ENCODE assay signal across 40 cellular contexts in the genomic region with DNA sequence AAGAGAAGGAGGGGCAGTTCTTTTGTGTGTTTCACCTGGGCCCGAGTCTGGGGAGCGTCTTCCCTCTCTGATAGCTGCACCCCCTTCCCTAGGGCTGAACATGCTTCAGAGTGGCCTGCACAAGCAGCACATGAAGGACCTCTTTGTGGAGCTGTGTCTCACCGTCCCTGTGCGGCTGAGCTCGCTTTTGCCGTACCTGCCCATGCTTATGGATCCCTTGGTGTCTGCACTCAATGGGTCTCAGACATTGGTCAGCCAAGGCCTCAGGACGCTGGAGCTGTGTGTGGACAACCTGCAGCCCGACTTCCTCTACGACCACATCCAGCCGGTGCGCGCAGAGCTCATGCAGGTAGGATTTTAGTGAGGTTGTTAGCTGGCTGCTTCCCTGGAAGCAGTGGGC. TPM values are rescaled to one million over a fixed set of nuclear protein-coding genes. Genes with fewer than 3 reads are reported as not detected.
"Had no signal": no experiment of that assay in that cellular context is flagged by ENCODE, and none has a peak within 500 bp of the region (broad histone marks: within the 10 kb centered on the region; RNA-seq: fewer than 3 reads in every experiment).

No MANE protein-coding gene starts in this region.

- H3K9me3 Mint-ChIP-seq: activated naive CD4-positive, alpha-beta T cell treated with anti-CD3 and anti-CD28 coated beads for 36 hours; activated naive CD4-positive, alpha-beta T cell treated with anti-CD3 and anti-CD28 coated beads, Interleukin-2, amount 10 ng/mL, durations not matched to agents 7 days and 5 days; activated naive CD4-positive, alpha-beta T cell treated with anti-CD3 and anti-CD28 coated beads, Interleukin-2, amount 50 U/mL, for 24 hours; activated naive CD4-positive, alpha-beta T cell treated with anti-CD3 and anti-CD28 coated beads, Interleukin-2, amount 50 U/mL, for 72 hours; activated naive CD8-positive, alpha-beta T cell treated with anti-CD3 and anti-CD28 coated beads for 36 hours; activated naive CD8-positive, alpha-beta T cell treated with anti-CD3 and anti-CD28 coated beads, Interleukin-2, amount 10 ng/mL, durations not matched to agents 7 days and 5 days; activated naive CD8-positive, alpha-beta T cell treated with anti-CD3 and anti-CD28 coated beads, Interleukin-2, amount 50 U/mL, for 24 hours; activated T-cell treated with anti-CD3 and anti-CD28 coated beads, Interleukin-2, amount 50 U/mL, for 24 hours; activated T-cell treated with anti-CD3 and anti-CD28 coated beads, Interleukin-2, amount 50 U/mL, for 4 hours; activated T-cell treated with anti-CD3 and anti-CD28 coated beads, Interleukin-2, amount 50 U/mL, for 72 hours; activated T-helper 1 cell treated with anti-CD3 and anti-CD28 coated beads, Interleukin-12 subunit alpha, Interleukin-12 subunit beta, Interleukin-2, Interleukin-4 antibody, amounts not matched to agents 30 ng/mL and 10 ng/mL and 1 ng/mL, durations not matched to agents 14 hours and 24 hours and 36 hours; activated T-helper 17 cell treated with anti-CD3 and anti-CD28 coated beads, Interleukin-2, amount 50 U/mL, for 72 hours; brain; central memory CD8-positive, alpha-beta T cell had no signal

- H3K4me1 ChIP-seq: adrenal gland, ascending aorta, body of pancreas, breast epithelium had no signal

- H3K4me3 ChIP-seq: adrenal gland, ascending aorta, body of pancreas, breast epithelium, cardiac muscle cell had no signal

- FAIRE-seq: astrocyte, bronchial epithelial cell had no signal

- H3K9me3 ChIP-seq: adrenal gland, ascending aorta, body of pancreas, breast epithelium had no signal

- DNase-seq: activated effector memory CD4-positive, alpha-beta T cell treated with anti-CD3 and anti-CD28 coated beads, Interleukin-2, amount 50 U/mL, for 16 hours; activated effector memory CD4-positive, alpha-beta T cell treated with Interleukin-2 at 50 U/mL for 16 hours; activated gamma-delta T cell; activated gamma-delta T cell treated with Interleukin-2 at 50 U/mL for 16 hours; activated naive CD4-positive, alpha-beta T cell; activated naive CD4-positive, alpha-beta T cell treated with anti-CD3 and anti-CD28 coated beads for 36 hours; activated naive CD4-positive, alpha-beta T cell treated with anti-CD3 and anti-CD28 coated beads, Interleukin-2, amount 10 ng/mL, durations not matched to agents 7 days and 5 days; activated naive CD4-positive, alpha-beta T cell treated with anti-CD3 and anti-CD28 coated beads, Interleukin-2, amount 50 U/mL, for 16 hours; activated naive CD4-positive, alpha-beta T cell treated with Interleukin-2 at 50 U/mL for 16 hours; activated naive CD8-positive, alpha-beta T cell treated with anti-CD3 and anti-CD28 coated beads for 36 hours; activated naive CD8-positive, alpha-beta T cell treated with anti-CD3 and anti-CD28 coated beads, Interleukin-2, amount 10 ng/mL, durations not matched to agents 7 days and 5 days; activated naive CD8-positive, alpha-beta T cell treated with anti-CD3 and anti-CD28 coated beads, Interleukin-2, amount 50 U/mL, for 24 hours; activated T-cell treated with anti-CD3 and anti-CD28 coated beads for 4 hours; activated T-cell treated with anti-CD3 and anti-CD28 coated beads, Interleukin-2, amount 50 U/mL, for 1 hour; activated T-cell treated with anti-CD3 and anti-CD28 coated beads, Interleukin-2, amount 50 U/mL, for 24 hours; activated T-cell treated with anti-CD3 and anti-CD28 coated beads, Interleukin-2, amount 50 U/mL, for 4 hours; activated T-cell treated with anti-CD3 and anti-CD28 coated beads, Interleukin-2, amount 50 U/mL, for 48 hours; activated T-cell treated with anti-CD3 and anti-CD28 coated beads, Interleukin-2, amount 50 U/mL, for 72 hours; amniotic stem cell; amygdala; anterior cingulate cortex; aorta; body of pancreas; brain microvascular endothelial cell; caudate nucleus; central memory CD4-positive, alpha-beta T cell; cerebellar nuclear complex had no signal

- H3K27me3 Mint-ChIP-seq: activated naive CD4-positive, alpha-beta T cell treated with anti-CD3 and anti-CD28 coated beads, Interleukin-2, amount 10 ng/mL, durations not matched to agents 7 days and 5 days; activated naive CD4-positive, alpha-beta T cell treated with anti-CD3 and anti-CD28 coated beads, Interleukin-2, amount 50 U/mL, for 24 hours; activated naive CD8-positive, alpha-beta T cell; activated naive CD8-positive, alpha-beta T cell treated with anti-CD3 and anti-CD28 coated beads for 36 hours; activated naive CD8-positive, alpha-beta T cell treated with anti-CD3 and anti-CD28 coated beads, Interleukin-2, amount 10 ng/mL, durations not matched to agents 7 days and 5 days; activated naive CD8-positive, alpha-beta T cell treated with anti-CD3 and anti-CD28 coated beads, Interleukin-2, amount 50 U/mL, for 24 hours; activated T-cell treated with anti-CD3 and anti-CD28 coated beads, Interleukin-2, amount 50 U/mL, for 24 hours; activated T-helper 17 cell treated with anti-CD3 and anti-CD28 coated beads, Interleukin-2, amount 50 U/mL, for 72 hours; brain; central memory CD8-positive, alpha-beta T cell had no signal

- H3K4me1 Mint-ChIP-seq: activated naive CD4-positive, alpha-beta T cell treated with anti-CD3 and anti-CD28 coated beads, Interleukin-2, amount 10 ng/mL, durations not matched to agents 7 days and 5 days; activated naive CD4-positive, alpha-beta T cell treated with anti-CD3 and anti-CD28 coated beads, Interleukin-2, amount 50 U/mL, for 24 hours; activated naive CD8-positive, alpha-beta T cell treated with anti-CD3 and anti-CD28 coated beads for 36 hours; activated naive CD8-positive, alpha-beta T cell treated with anti-CD3 and anti-CD28 coated beads, Interleukin-2, amount 10 ng/mL, durations not matched to agents 7 days and 5 days; activated naive CD8-positive, alpha-beta T cell treated with anti-CD3 and anti-CD28 coated beads, Interleukin-2, amount 50 U/mL, for 24 hours; central memory CD8-positive, alpha-beta T cell had no signal

- H3K27me3 ChIP-seq: adrenal gland, ascending aorta, body of pancreas, brain microvascular endothelial cell, breast epithelium, cardiac muscle cell had no signal

- H3K4me3 Mint-ChIP-seq: activated naive CD4-positive, alpha-beta T cell treated with anti-CD3 and anti-CD28 coated beads for 36 hours; activated naive CD4-positive, alpha-beta T cell treated with anti-CD3 and anti-CD28 coated beads, Interleukin-2, amount 10 ng/mL, durations not matched to agents 7 days and 5 days; activated naive CD4-positive, alpha-beta T cell treated with anti-CD3 and anti-CD28 coated beads, Interleukin-2, amount 50 U/mL, for 24 hours; activated naive CD8-positive, alpha-beta T cell; activated naive CD8-positive, alpha-beta T cell treated with anti-CD3 and anti-CD28 coated beads for 36 hours; activated naive CD8-positive, alpha-beta T cell treated with anti-CD3 and anti-CD28 coated beads, Interleukin-2, amount 10 ng/mL, durations not matched to agents 7 days and 5 days; activated naive CD8-positive, alpha-beta T cell treated with anti-CD3 and anti-CD28 coated beads, Interleukin-2, amount 50 U/mL, for 24 hours; activated T-cell treated with anti-CD3 and anti-CD28 coated beads, Interleukin-2, amount 50 U/mL, for 24 hours; activated T-cell treated with anti-CD3 and anti-CD28 coated beads, Interleukin-2, amount 50 U/mL, for 4 hours; activated T-cell treated with anti-CD3 and anti-CD28 coated beads, Interleukin-2, amount 50 U/mL, for 72 hours; activated T-helper 1 cell treated with anti-CD3 and anti-CD28 coated beads, Interleukin-12 subunit alpha, Interleukin-12 subunit beta, Interleukin-2, Interleukin-4 antibody, amounts not matched to agents 30 ng/mL and 10 ng/mL and 1 ng/mL, durations not matched to agents 14 hours and 24 hours and 36 hours; activated T-helper 17 cell treated with anti-CD3 and anti-CD28 coated beads, Interleukin-2, amount 50 U/mL, for 72 hours; brain; central memory CD8-positive, alpha-beta T cell had no signal

- H3K27ac Mint-ChIP-seq: activated naive CD4-positive, alpha-beta T cell treated with anti-CD3 and anti-CD28 coated beads for 36 hours; activated naive CD4-positive, alpha-beta T cell treated with anti-CD3 and anti-CD28 coated beads, Interleukin-2, amount 10 ng/mL, durations not matched to agents 7 days and 5 days; activated naive CD4-positive, alpha-beta T cell treated with anti-CD3 and anti-CD28 coated beads, Interleukin-2, amount 50 U/mL, for 24 hours; activated naive CD8-positive, alpha-beta T cell; activated naive CD8-positive, alpha-beta T cell treated with anti-CD3 and anti-CD28 coated beads for 36 hours; activated naive CD8-positive, alpha-beta T cell treated with anti-CD3 and anti-CD28 coated beads, Interleukin-2, amount 10 ng/mL, durations not matched to agents 7 days and 5 days; activated naive CD8-positive, alpha-beta T cell treated with anti-CD3 and anti-CD28 coated beads, Interleukin-2, amount 50 U/mL, for 24 hours; activated T-cell treated with anti-CD3 and anti-CD28 coated beads, Interleukin-2, amount 50 U/mL, for 24 hours; activated T-helper 1 cell treated with anti-CD3 and anti-CD28 coated beads, Interleukin-12 subunit alpha, Interleukin-12 subunit beta, Interleukin-2, Interleukin-4 antibody, amounts not matched to agents 30 ng/mL and 10 ng/mL and 1 ng/mL, durations not matched to agents 14 hours and 24 hours and 36 hours; activated T-helper 17 cell treated with anti-CD3 and anti-CD28 coated beads, Interleukin-2, amount 50 U/mL, for 72 hours; brain had no signal

- H3K27ac ChIP-seq: adrenal gland, ascending aorta, body of pancreas, brain microvascular endothelial cell, breast epithelium, cardiac muscle cell had no signal

- ATAC-seq: activated naive CD4-positive, alpha-beta T cell treated with anti-CD3 and anti-CD28 coated beads, Interleukin-2, amount 50 U/mL, for 72 hours; activated naive CD8-positive, alpha-beta T cell treated with anti-CD3 and anti-CD28 coated beads, Interleukin-2, amount 50 U/mL, for 24 hours; activated T-cell treated with anti-CD3 and anti-CD28 coated beads, Interleukin-2, amount 50 U/mL, for 4 hours; activated T-cell treated with anti-CD3 and anti-CD28 coated beads, Interleukin-2, amount 50 U/mL, for 72 hours; activated T-helper 17 cell treated with anti-CD3 and anti-CD28 coated beads, Interleukin-2, amount 50 U/mL, for 72 hours; body of pancreas had no signal

RNA-seq across cellular contexts. Expression of a gene that starts 47.5 kb away (rescaled TPM):
- total RNA-seq: activated naive CD4-positive, alpha-beta T cell treated with anti-CD3 and anti-CD28 coated beads, Interleukin-2, amount 50 U/mL, for 72 hours; activated naive CD8-positive, alpha-beta T cell treated with anti-CD3 and anti-CD28 coated beads for 36 hours; activated naive CD8-positive, alpha-beta T cell treated with anti-CD3 and anti-CD28 coated beads, Interleukin-2, amount 10 ng/mL, durations not matched to agents 7 days and 5 days; activated T-cell treated with anti-CD3 and anti-CD28 coated beads, Interleukin-2, amount 50 U/mL, for 4 hours; activated T-helper 17 cell treated with anti-CD3 and anti-CD28 coated beads, Interleukin-2, amount 50 U/mL, for 72 hours; bronchial epithelial cell had no signal
